In genomic region chr1:172745014-172745413, GRCh38 we compare ENCODE assay signal across 8 cellular contexts.
A peak's percentile ranks its signal among the peaks of the same experiment; 100 is the strongest.
DNase-seq lines count a peak whose midpoint lies in the region; ATAC-seq and TF ChIP-seq lines count a peak whose summit lies in the region.

No MANE protein-coding gene starts in this region.

- TF ChIP-seq CTCF in Panc1 (IDR thresholded peaks at IDR 0.05) (peak; percentile 74), brain microvascular endothelial cell (IDR thresholded peaks at IDR 0.05; ENCODE audit: low read depth, low read length, missing control alignments) (peak; percentile 74), suprapubic skin (IDR thresholded peaks at IDR 0.05) (peak; percentile 50 to 59)

- in situ Hi-C loops in Panc1 (cut with HindIII; ENCODE audit: low pct_unique_long_range_greater_than_20kb, low sequenced_read_pairs) (no loop called here), brain microvascular endothelial cell (cut with HindIII; ENCODE audit: low pct_ligation_motif_present, low sequenced_read_pairs) (no loop called here)

- no TSS peak for BruUV-seq in Panc1 (replicated peaks; lab: Mats Ljungman, UMichigan)

- no peak for TF ChIP-seq POLR2A in suprapubic skin (IDR thresholded peaks at IDR 0.05)

- POLR2A ChIA-PET in Panc1 (lab: Charles Lee): interaction anchor here (0.6 kb wide), 1 partner anchor 910 kb away, joined by 4 read pairs; no protein-coding TSS in a partner anchor

- WGBS in suprapubic skin: 12% methylated on average over 2 of the region's 2 CpGs

- ATAC-seq in GM19452 (IDR thresholded peaks at IDR 0.05; ENCODE audit: unreplicated experiment) (peak; percentile 65), HG03378 (IDR thresholded peaks at IDR 0.05; ENCODE audit: unreplicated experiment) (peak; percentile 72), Panc1 (peak; percentile 83), left colon (peak; percentile 87)

- H3K27ac ChIP-seq in Panc1 (ENCODE audit: low read length) (no peak overlapping the region), brain microvascular endothelial cell (peak overlapping the region; percentile 83), suprapubic skin (peak overlapping the region; percentile 68)

- CTCF ChIA-PET in Panc1 (lab: Charles Lee): interaction anchor here (0.6 to 1.7 kb wide), 3 partner anchors 25 to 457 kb away, joined by 4 to 7 read pairs (median 5); no protein-coding TSS in a partner anchor

- H3K4me1 ChIP-seq in Panc1 (ENCODE audit: control insufficient read depth, insufficient read depth, low read length) (no peaks in the 10 kb centered on the region; the same call in 1 of the 2 replicates), suprapubic skin (peaks cover 11% of the 10 kb centered on the region)

- H3K27me3 ChIP-seq in Panc1 (ENCODE audit: control insufficient read depth, insufficient read depth, low read length) (no peaks in the 10 kb centered on the region; the same call in 1 of the 2 replicates), brain microvascular endothelial cell (replicated peaks) (no peaks in the 10 kb centered on the region), suprapubic skin (peaks cover 5% of the 10 kb centered on the region)

- H3K9me3 ChIP-seq in Panc1 (ENCODE audit: control insufficient read depth, insufficient read depth, low read depth, low read length): no peaks in the 10 kb centered on the region
- H3K9me3 ChIP-seq in suprapubic skin: no peaks in the 10 kb centered on the region

- intact Hi-C loops in Panc1 (cut with micrococcal nuclease; ENCODE audit: unreplicated experiment) (loop anchor here (1.0 to 10.0 kb wide), 2 partner anchors 80 to 457 kb away; no protein-coding TSS in a partner anchor), left colon (cut with DNase I, micrococcal nuclease) (loop anchor here in 1 of 2 donors (10.0 kb wide), 1 partner anchor 660 kb away; no protein-coding TSS in a partner anchor)

- DNase-seq in NCI-H446 (lab: John Stamatoyannopoulos, UW) (peak; percentile 14 to 35), NCI-H446 treated with DMSO at 0.1 percent for 48 hours (lab: John Stamatoyannopoulos, UW) (no peak), Panc1 (ENCODE audit: low read depth, low spot score) (peak; percentile 72), brain microvascular endothelial cell (peak; percentile 87), left colon (no peak), suprapubic skin (ENCODE audit: low spot score in 2 of 2) (no peak)

- TF ChIP-seq EP300 in suprapubic skin (IDR thresholded peaks at IDR 0.05): no peak

- H3K36me3 ChIP-seq in Panc1 (ENCODE audit: control insufficient read depth, insufficient read depth, low read length): no peaks in the 10 kb centered on the region
- H3K36me3 ChIP-seq in brain microvascular endothelial cell (replicated peaks): no peaks in the 10 kb centered on the region
- no peaks in the 10 kb centered on the region for H3K36me3 ChIP-seq in suprapubic skin

- no peak overlapping the region for H3K4me3 ChIP-seq in Panc1 (ENCODE audit: low read depth in 2 of 2, low read length in 2 of 2)
- H3K4me3 ChIP-seq in brain microvascular endothelial cell (ENCODE audit: low read depth, low read length): no peak overlapping the region
- H3K4me3 ChIP-seq in suprapubic skin: no peak overlapping the region

Comparison
In these comparisons a context has a peak if more than half of its experiments do, and no peak if none do; other contexts are left out.
1. DNase-seq: peak in NCI-H446 (2 of 2), Panc1 (single experiment) and brain microvascular endothelial cell (single experiment); none in NCI-H446 treated with DMSO at 0.1 percent for 48 hours (single experiment), left colon (0 of 2) and suprapubic skin (0 of 2).
2. Peak in every context shown above with its lines, with median percentiles within 50 percentile points of each other: ATAC-seq and CTCF ChIP-seq.